ENCODE assay signal across 17 cellular contexts in the genomic region with DNA sequence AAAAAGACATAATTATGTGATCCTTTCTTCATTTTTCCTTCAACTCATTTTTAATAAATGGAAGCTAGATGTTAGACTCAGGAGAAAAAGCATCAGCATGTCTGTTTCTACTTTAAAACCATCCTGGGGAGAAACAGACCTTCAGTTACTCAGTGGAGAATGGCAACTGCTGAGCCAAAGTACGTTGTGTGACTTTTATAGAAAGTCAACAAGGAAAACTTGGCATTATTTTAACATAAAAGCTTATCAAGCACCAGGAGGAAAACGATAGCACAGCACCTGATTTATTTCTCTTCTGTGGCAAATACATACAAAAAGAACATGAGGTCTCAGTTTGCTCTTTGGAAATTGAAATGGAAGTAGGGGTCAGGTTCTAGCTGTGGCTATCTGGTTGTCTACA.
DNase-seq lines count a peak whose midpoint lies in the region; ATAC-seq and TF ChIP-seq lines count a peak whose summit lies in the region.
"Had no signal": no experiment of that assay in that cellular context is flagged by ENCODE, and none has a peak within 500 bp of the region (broad histone marks: within the 10 kb centered on the region; RNA-seq: fewer than 3 reads in every experiment).

No MANE protein-coding gene starts in this region.

- H3K27ac Mint-ChIP-seq in CD14-positive monocyte (peak overlapping the region in 5 of 7 donors; percentile 31 to 93 (median 86)), naive B cell (peak overlapping the region in 1 of 6 donors; percentile 67)
- peak overlapping the region; percentile 89 for H3K27ac Mint-ChIP-seq in activated CD4-positive, alpha-beta memory T cell treated with anti-CD3 and anti-CD28 coated beads, Interleukin-2, amount 10 ng/mL, durations not matched to agents 7 days and 5 days
- H3K27ac Mint-ChIP-seq: dendritic cell treated with granulocyte-macrophage colony-stimulating factor and Interleukin-4, amounts not matched to agents 40 ng/mL and 50 ng/mL, for 4 days had no signal

- H3K79me2 ChIP-seq in DOHH2 (ENCODE audit: control insufficient read depth, low read length): no peaks in the 10 kb centered on the region
- H3K79me2 ChIP-seq: parathyroid adenoma had no signal

- peak overlapping the region; percentile 49 for H3K4me3 ChIP-seq in DOHH2 (ENCODE audit: low read length)
- H3K4me3 ChIP-seq: body of pancreas, left ventricle myocardium inferior, tibial nerve had no signal

- H3K36me3 Mint-ChIP-seq in CD14-positive monocyte: peaks cover 0 to 2% of the 10 kb centered on the region in 2 donors
- H3K36me3 Mint-ChIP-seq in activated CD4-positive, alpha-beta memory T cell treated with anti-CD3 and anti-CD28 coated beads, Interleukin-2, amount 10 ng/mL, durations not matched to agents 7 days and 5 days (ENCODE audit: low read depth): no peaks in the 10 kb centered on the region
- no peaks in the 10 kb centered on the region for H3K36me3 Mint-ChIP-seq in naive B cell
- H3K36me3 Mint-ChIP-seq: CD8-positive, alpha-beta memory T cell had no signal

- H3K36me3 ChIP-seq in DOHH2 (ENCODE audit: control insufficient read depth, low read length): no peaks in the 10 kb centered on the region
- H3K36me3 ChIP-seq: left ventricle myocardium inferior, tibial nerve had no signal

- H3K9me3 Mint-ChIP-seq in CD14-positive monocyte (peaks cover 0 to 4% (median 0%) of the 10 kb centered on the region in 7 donors), naive B cell (no peaks in the 10 kb centered on the region)
- peaks cover 6% of the 10 kb centered on the region for H3K9me3 Mint-ChIP-seq in activated CD4-positive, alpha-beta memory T cell treated with anti-CD3 and anti-CD28 coated beads, Interleukin-2, amount 10 ng/mL, durations not matched to agents 7 days and 5 days
- H3K9me3 Mint-ChIP-seq: CD8-positive, alpha-beta memory T cell; dendritic cell treated with granulocyte-macrophage colony-stimulating factor and Interleukin-4, amounts not matched to agents 40 ng/mL and 50 ng/mL, for 4 days had no signal

- H4K20me1 ChIP-seq in DOHH2 (ENCODE audit: control insufficient read depth, insufficient read depth, low read depth, low read length): no peaks in the 10 kb centered on the region

- no peaks in the 10 kb centered on the region for H3K27me3 ChIP-seq in DOHH2 (ENCODE audit: control insufficient read depth, low read length)
- H3K27me3 ChIP-seq: body of pancreas, tibial nerve had no signal

- H3K4me1 ChIP-seq in DOHH2 (ENCODE audit: control insufficient read depth, low read length): peaks cover 62% of the 10 kb centered on the region
- H3K4me1 ChIP-seq: left ventricle myocardium inferior, parathyroid adenoma had no signal

- peak overlapping the region; percentile 48 for H3K27ac ChIP-seq in DOHH2 (ENCODE audit: low read depth, low read length)
- H3K27ac ChIP-seq: body of pancreas, left ventricle myocardium inferior, parathyroid adenoma, tibial nerve had no signal

- H3F3A ChIP-seq in DOHH2 (ENCODE audit: control insufficient read depth, insufficient read depth): peaks cover 4% of the 10 kb centered on the region; the same call in 1 of the 2 replicates

- no peak overlapping the region for H3K4me3 Mint-ChIP-seq in CD14-positive monocyte
- H3K4me3 Mint-ChIP-seq in activated CD4-positive, alpha-beta memory T cell treated with anti-CD3 and anti-CD28 coated beads, Interleukin-2, amount 10 ng/mL, durations not matched to agents 7 days and 5 days: peak overlapping the region; percentile 47
- peak overlapping the region in 5 of 8 donors; percentile 3 to 67 (median 52) for H3K4me3 Mint-ChIP-seq in naive B cell
- H3K4me3 Mint-ChIP-seq: dendritic cell treated with granulocyte-macrophage colony-stimulating factor and Interleukin-4, amounts not matched to agents 40 ng/mL and 50 ng/mL, for 4 days had no signal

- H3K4me2 ChIP-seq in DOHH2 (ENCODE audit: low read length): peak overlapping the region; percentile 59

- H3K9me3 ChIP-seq in DOHH2 (ENCODE audit: control insufficient read depth, insufficient read depth, low read length): no peaks in the 10 kb centered on the region; the same call in 1 of the 2 replicates
- H3K9me3 ChIP-seq: body of pancreas, left ventricle myocardium inferior, tibial nerve had no signal

- H3K27me3 Mint-ChIP-seq in CD14-positive monocyte (ENCODE audit: low read depth in 3 of 3) (peaks cover 0 to 3% (median 0%) of the 10 kb centered on the region in 3 donors), naive B cell (no peaks in the 10 kb centered on the region)
- H3K27me3 Mint-ChIP-seq in activated CD4-positive, alpha-beta memory T cell treated with anti-CD3 and anti-CD28 coated beads, Interleukin-2, amount 10 ng/mL, durations not matched to agents 7 days and 5 days: no peaks in the 10 kb centered on the region
- H3K27me3 Mint-ChIP-seq: dendritic cell treated with granulocyte-macrophage colony-stimulating factor and Interleukin-4, amounts not matched to agents 40 ng/mL and 50 ng/mL, for 4 days had no signal

- TF ChIP-seq CTCF in CD14-positive monocyte (IDR thresholded peaks at IDR 0.05) (no peak), DOHH2 (IDR thresholded peaks at IDR 0.05; ENCODE audit: low read depth, low read length, poor library complexity, severe bottlenecking) (no peak)

- ATAC-seq in naive B cell (ENCODE audit: low read depth in 2 of 2) (no peak), GM21526 (IDR thresholded peaks at IDR 0.05; ENCODE audit: low FRiP score, unreplicated experiment) (no peak)
- ATAC-seq: body of pancreas, HepG2 had no signal

- no peak for DNase-seq in CD14-positive monocyte (ENCODE audit: low spot score)
- no peak for DNase-seq in activated CD4-positive, alpha-beta memory T cell treated with anti-CD3 and anti-CD28 coated beads, Interleukin-2, amount 10 ng/mL, durations not matched to agents 7 days and 5 days
- no peak for DNase-seq in naive B cell
- no peak for DNase-seq in SW480 (ENCODE audit: low spot score)
- no peak for DNase-seq in cerebellar cortex (ENCODE audit: low spot score)
- DNase-seq: body of pancreas, erythroblast, left ventricle myocardium inferior, NCI-H1048, NCI-H2107 had no signal

- CTCF ChIA-PET in activated CD4-positive, alpha-beta memory T cell treated with anti-CD3 and anti-CD28 coated beads, Interleukin-2, amount 10 ng/mL, durations not matched to agents 7 days and 5 days (lab: Charles Lee): interaction anchor here (0.6 to 6.8 kb wide), 4 partner anchors 9 to 24 kb away, joined by 3 to 42 read pairs (median 6); no protein-coding TSS in a partner anchor

- no peaks in the 10 kb centered on the region for H3K9me2 ChIP-seq in DOHH2 (replicated peaks; ENCODE audit: control insufficient read depth, low read length)

- POLR2A ChIA-PET in activated CD4-positive, alpha-beta memory T cell treated with anti-CD3 and anti-CD28 coated beads, Interleukin-2, amount 10 ng/mL, durations not matched to agents 7 days and 5 days (lab: Charles Lee): interaction anchor here (4.9 to 7.8 kb wide), 3 partner anchors 9 to 25 kb away, joined by 48 to 96 read pairs (median 51); no protein-coding TSS in a partner anchor

- H3K4me1 Mint-ChIP-seq in CD14-positive monocyte (peaks cover 58% of the 10 kb centered on the region), naive B cell (peaks cover 62 to 88% (median 70%) of the 10 kb centered on the region in 3 donors)
- H3K4me1 Mint-ChIP-seq in activated CD4-positive, alpha-beta memory T cell treated with anti-CD3 and anti-CD28 coated beads, Interleukin-2, amount 10 ng/mL, durations not matched to agents 7 days and 5 days: peaks cover 69% of the 10 kb centered on the region

- intact Hi-C loops in CD14-positive monocyte (cut with micrococcal nuclease): no loop called here

Comparison
In these comparisons a context has a peak if more than half of its experiments do, and no peak if none do; other contexts are left out.
1. H3K4me3 Mint-ChIP-seq: peak in activated CD4-positive, alpha-beta memory T cell treated with anti-CD3 and anti-CD28 coated beads, Interleukin-2, amount 10 ng/mL, durations not matched to agents 7 days and 5 days (single experiment) and naive B cell (5 of 8); none in CD14-positive monocyte (0 of 2).